In the genomic region with DNA sequence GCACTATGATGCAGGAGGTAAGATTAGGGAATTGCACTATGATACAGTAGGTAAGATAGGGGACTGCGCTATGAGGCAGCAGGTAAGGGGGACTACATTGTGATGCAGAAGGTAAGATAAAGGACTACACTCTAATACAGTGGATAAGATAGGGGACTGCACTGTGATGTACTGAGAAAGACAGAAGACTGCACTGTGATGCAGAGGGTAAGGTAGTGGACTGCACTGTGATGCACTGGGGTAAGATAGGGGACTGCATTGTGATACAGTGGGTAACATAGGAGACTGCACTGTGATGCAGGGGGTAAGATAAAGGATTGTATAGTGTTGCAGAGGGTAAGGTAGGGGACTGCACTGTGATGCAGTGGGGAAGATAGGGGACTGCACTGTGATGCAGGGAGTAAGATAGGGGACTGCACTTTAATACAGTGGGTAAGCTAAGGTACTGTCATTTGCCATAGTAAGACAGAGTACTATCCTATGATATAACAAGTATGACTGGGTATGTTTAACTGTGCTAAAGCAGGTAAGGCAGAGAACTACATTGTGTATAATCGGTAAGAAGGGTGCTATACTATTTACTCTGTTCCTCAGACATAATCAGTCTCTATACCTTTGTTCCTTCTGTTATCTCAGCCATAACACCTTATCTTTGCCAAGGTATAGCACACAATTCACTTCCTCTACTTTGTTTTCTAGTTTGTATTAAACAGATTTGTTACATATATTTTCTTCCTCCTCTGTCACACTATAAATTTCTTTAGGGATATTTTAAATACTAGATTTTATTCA, we compare ENCODE assay signal across 20 cellular contexts.
DNase-seq lines count a peak whose midpoint lies in the region; ATAC-seq, FAIRE-seq and TF ChIP-seq lines count a peak whose summit lies in the region.
"Had no signal": no experiment of that assay in that cellular context is flagged by ENCODE, and none has a peak within 500 bp of the region (broad histone marks: within the 10 kb centered on the region; RNA-seq: fewer than 3 reads in every experiment).

No MANE protein-coding gene starts in this region.

- TF ChIP-seq EP300 in HepG2 (IDR thresholded peaks at IDR 0.05; ENCODE audit: low read depth in 2 of 2, low read length in 2 of 2) (no peak), HepG2 (CRISPR knock-in tag; IDR thresholded peaks at IDR 0.05; ENCODE audit: borderline replicate concordance) (no peak), GM12878 (IDR thresholded peaks at IDR 0.05; ENCODE audit: borderline replicate concordance in 1 of 2, control insufficient read depth in 1 of 2, low read depth in 2 of 2, low read length in 2 of 2) (no peak)

- RAD21 ChIA-PET in GM12878 (lab: Charles Lee; ENCODE audit: unreplicated experiment), result interaction anchor here (0.7 to 8.9 kb wide), 7 partner anchors 22 to 33 kb away, joined by 3 to 110 read pairs (median 55); no protein-coding TSS in a partner anchor

- intact Hi-C loops in right lobe of liver (cut with DNase I) (no loop called here), HepG2 (cut with micrococcal nuclease; ENCODE audit: unreplicated experiment) (no loop called here), GM12878 (cut with micrococcal nuclease; ENCODE audit: unreplicated experiment) (loop anchor here (1.0 to 5.0 kb wide), 3 partner anchors 26 to 151 kb away; no protein-coding TSS in a partner anchor)

- POLR2A ChIA-PET in HepG2 (lab: Yijun Ruan, JAX), result no interaction called here
- POLR2A ChIA-PET in GM12878 (lab: Charles Lee), result interaction anchor here (1.0 to 4.4 kb wide), 4 partner anchors 21 to 33 kb away, joined by 3 to 22 read pairs (median 4); no protein-coding TSS in a partner anchor

- WGBS in right lobe of liver (ENCODE audit: insufficient coverage, low coverage, low lambda C conversion rate, missing lambda C conversion rate), result 29% methylated on average over 2 of the region's 2 CpGs
- 46% methylated on average over 2 of the region's 2 CpGs for WGBS in HepG2 (ENCODE audit: low lambda C conversion rate)
- 45% methylated on average over 2 of the region's 2 CpGs for WGBS in GM12878 (ENCODE audit: insufficient coverage, insufficient replicate concordance, low lambda C conversion rate, missing lambda C conversion rate)

- DNase-seq in right lobe of liver (no peak), HepG2 (ENCODE audit: low spot score) (no peak), GM12878 (ENCODE audit: low read depth, low spot score) (no peak), neural progenitor cell (ENCODE audit: low spot score) (no peak), NCI-H446 (lab: John Stamatoyannopoulos, UW) (no peak), globus pallidus (ENCODE audit: low spot score) (no peak), DMS153 treated with DMSO at 0.1 percent for 48 hours (lab: John Stamatoyannopoulos, UW; ENCODE audit: unreplicated experiment) (no peak)
- DNase-seq: 8988T; CD8-positive, alpha-beta T cell; Karpas-422; NCI-H1694; NCI-H2081 treated with DMSO at 0.1 percent for 48 hours; NCI-H2171 treated with DMSO at 0.1 percent for 48 hours; SHP77 had no signal

- in situ Hi-C loops in HepG2 (cut with HindIII; ENCODE audit: extremely low pct_ligation_motif_present, low pct_unique_long_range_greater_than_20kb), result no loop called here
- in situ Hi-C loops in GM12878 (cut with MboI), result no loop called here

- no peak for TF ChIP-seq POLR2A in right lobe of liver (IDR thresholded peaks at IDR 0.05)
- TF ChIP-seq POLR2A in HepG2 (IDR thresholded peaks at IDR 0.05; ENCODE audit: insufficient read depth in 1 of 2, low read depth in 2 of 2, low read length in 2 of 2), result no peak
- TF ChIP-seq POLR2A in GM12878 (IDR thresholded peaks at IDR 0.05; ENCODE audit: low read depth, low read length), result no peak

- no peak overlapping the region for H3K4me2 ChIP-seq in HepG2 (ENCODE audit: low read depth, low read length)
- H3K4me2 ChIP-seq in GM12878 (ENCODE audit: control insufficient read depth, insufficient read depth), result no peak overlapping the region
- no peak overlapping the region for H3K4me2 ChIP-seq in neural progenitor cell
- H3K4me2 ChIP-seq: BLaER1 treated with 17β-estradiol and CSF1 and Interleukin-3, amounts not matched to agents 10 nM and 100 nM had no signal

- no peaks in the 10 kb centered on the region for H3K36me3 Mint-ChIP-seq in neural progenitor cell
- H3K36me3 Mint-ChIP-seq: CD8-positive, alpha-beta T cell had no signal

- ATAC-seq in right lobe of liver (peak in 3 of 4 donors; percentile 13 to 28 (median 19)), HepG2 (no peak; the same call in 2 of the 3 replicates), GM12878 (peak; percentile 28)
- ATAC-seq: CD8-positive, alpha-beta T cell; HCT116 had no signal

- H3K79me2 ChIP-seq in HepG2 (ENCODE audit: insufficient read depth, low read length), result no peaks in the 10 kb centered on the region
- H3K79me2 ChIP-seq in GM12878 (ENCODE audit: control insufficient read depth, insufficient read depth, low read length), result no peaks in the 10 kb centered on the region
- no peaks in the 10 kb centered on the region for H3K79me2 ChIP-seq in neural progenitor cell (ENCODE audit: low read depth)

- no peak overlapping the region for H3K27ac ChIP-seq in right lobe of liver
- H3K27ac ChIP-seq in HepG2 (ENCODE audit: extremely low read length, insufficient read depth, low read length), result no peak overlapping the region
- H3K27ac ChIP-seq in GM12878 (ENCODE audit: control insufficient read depth, insufficient read depth), result no peak overlapping the region
- no peak overlapping the region for H3K27ac ChIP-seq in neural progenitor cell
- H3K27ac ChIP-seq: BLaER1 treated with 17β-estradiol and CSF1 and Interleukin-3, amounts not matched to agents 10 nM and 100 nM had no signal

- H3K9me3 ChIP-seq in right lobe of liver, result no peaks in the 10 kb centered on the region
- H3K9me3 ChIP-seq in HepG2 (ENCODE audit: low read length), result no peaks in the 10 kb centered on the region
- no peaks in the 10 kb centered on the region for H3K9me3 ChIP-seq in GM12878 (replicated peaks; ENCODE audit: control insufficient read depth, insufficient read depth, low read length)
- H3K9me3 ChIP-seq in neural progenitor cell (ENCODE audit: low read depth), result no peaks in the 10 kb centered on the region
- H3K9me3 ChIP-seq: BLaER1 treated with 17β-estradiol and CSF1 and Interleukin-3, amounts not matched to agents 10 nM and 100 nM had no signal

- H3K4me1 Mint-ChIP-seq in neural progenitor cell, result peaks cover 30% of the 10 kb centered on the region

- no peak for TF ChIP-seq RAD21 in HepG2 (CRISPR knock-in tag; IDR thresholded peaks at IDR 0.05)
- no peak for TF ChIP-seq RAD21 in GM12878 (IDR thresholded peaks at IDR 0.05; ENCODE audit: insufficient read depth, low read depth, low read length)

- H3K27me3 Mint-ChIP-seq in neural progenitor cell (ENCODE audit: insufficient read depth, low read depth), result no peaks in the 10 kb centered on the region

- FAIRE-seq in HepG2 (lab: Jason Lieb, UNC) (no peak), GM12878 (lab: Jason Lieb, UNC) (no peak)
- FAIRE-seq: G401.6, H1, HTR-8/SVneo, RCC 7860 had no signal

- no peak overlapping the region for H3K4me3 Mint-ChIP-seq in neural progenitor cell
- H3K4me3 Mint-ChIP-seq: CD8-positive, alpha-beta T cell had no signal

- no peaks in the 10 kb centered on the region for H3F3A ChIP-seq in neural progenitor cell (ENCODE audit: low read depth)

- H3K9ac ChIP-seq in HepG2 (ENCODE audit: insufficient read depth, low read depth, low read length) (no peak overlapping the region), GM12878 (ENCODE audit: control insufficient read depth, insufficient read depth, low read length) (no peak overlapping the region), neural progenitor cell (no peak overlapping the region)
- H3K9ac ChIP-seq: BLaER1 treated with 17β-estradiol and CSF1 and Interleukin-3, amounts not matched to agents 10 nM and 100 nM had no signal

- H3K27me3 ChIP-seq in right lobe of liver (no peaks in the 10 kb centered on the region), HepG2 (ENCODE audit: control insufficient read depth in 1 of 2, insufficient read depth in 2 of 2, low read length in 2 of 2) (no peaks in the 10 kb centered on the region; a peak in 1 of 5 replicates), GM12878 (replicated peaks in 1 of 2; ENCODE audit: control insufficient read depth in 2 of 2, insufficient read depth in 2 of 2, low read length in 1 of 2) (no peaks in the 10 kb centered on the region), neural progenitor cell (no peaks in the 10 kb centered on the region)
- H3K27me3 ChIP-seq: BLaER1 treated with 17β-estradiol and CSF1 and Interleukin-3, amounts not matched to agents 10 nM and 100 nM had no signal

- H3K27ac Mint-ChIP-seq in neural progenitor cell, result peak overlapping the region; percentile 7
- H3K27ac Mint-ChIP-seq: CD8-positive, alpha-beta T cell had no signal

- no peaks in the 10 kb centered on the region for H3K36me3 ChIP-seq in right lobe of liver
- H3K36me3 ChIP-seq in HepG2 (replicated peaks in 1 of 2; ENCODE audit: control insufficient read depth in 1 of 2, insufficient read depth in 2 of 2, low read length in 2 of 2), result no peaks in the 10 kb centered on the region
- no peaks in the 10 kb centered on the region for H3K36me3 ChIP-seq in GM12878 (ENCODE audit: control insufficient read depth in 2 of 2, insufficient read depth in 2 of 2, low read length in 1 of 2)
- no peaks in the 10 kb centered on the region for H3K36me3 ChIP-seq in neural progenitor cell
- H3K36me3 ChIP-seq: BLaER1 treated with 17β-estradiol and CSF1 and Interleukin-3, amounts not matched to agents 10 nM and 100 nM had no signal

- CTCF ChIA-PET in HepG2 (lab: Yijun Ruan, JAX; ENCODE audit: low intra/inter-chr PET ratio, low total read pairs), result no interaction called here
- CTCF ChIA-PET in GM12878 (lab: Yijun Ruan, JAX), result interaction anchor here (1.5 to 3.4 kb wide), 2 partner anchors 30 to 33 kb away, joined by 6 to 19 read pairs; no protein-coding TSS in a partner anchor

- SMC1A ChIA-PET in GM12878 (lab: Charles Lee; ENCODE audit: uncharacterized antibody, unreplicated experiment), result interaction anchor here (1.3 to 8.9 kb wide), 6 partner anchors 8 to 33 kb away, joined by 3 to 116 read pairs (median 32); no protein-coding TSS in a partner anchor

- no peak overlapping the region for H3K4me3 ChIP-seq in right lobe of liver
- H3K4me3 ChIP-seq in HepG2 (replicated peaks in 1 of 3; ENCODE audit: insufficient read depth in 1 of 3, low read depth in 2 of 3, low read length in 3 of 3), result no peak overlapping the region
- H3K4me3 ChIP-seq in GM12878, result no peak overlapping the region
- H3K4me3 ChIP-seq in neural progenitor cell, result no peak overlapping the region
- H3K4me3 ChIP-seq: BLaER1 treated with 17β-estradiol and CSF1 and Interleukin-3, amounts not matched to agents 10 nM and 100 nM had no signal

- peaks cover 0 to 10% (median 0%) of the 10 kb centered on the region in 4 donors for H3K4me1 ChIP-seq in right lobe of liver
- peaks cover 6% of the 10 kb centered on the region; the same call in 1 of the 2 replicates for H3K4me1 ChIP-seq in HepG2 (ENCODE audit: insufficient read depth, low read length)
- no peaks in the 10 kb centered on the region for H3K4me1 ChIP-seq in GM12878 (ENCODE audit: control insufficient read depth, insufficient read depth, low read length)
- peaks cover 22% of the 10 kb centered on the region for H3K4me1 ChIP-seq in neural progenitor cell
- H3K4me1 ChIP-seq: BLaER1 treated with 17β-estradiol and CSF1 and Interleukin-3, amounts not matched to agents 10 nM and 100 nM had no signal

- no peak overlapping the region for H2AFZ ChIP-seq in HepG2 (ENCODE audit: low read length)
- no peak overlapping the region for H2AFZ ChIP-seq in GM12878 (ENCODE audit: control insufficient read depth, low read depth, low read length)
- no peak overlapping the region for H2AFZ ChIP-seq in neural progenitor cell (replicated peaks)

- H4K20me1 ChIP-seq in HepG2 (ENCODE audit: insufficient read depth, low read length), result no peaks in the 10 kb centered on the region
- no peaks in the 10 kb centered on the region for H4K20me1 ChIP-seq in GM12878 (ENCODE audit: control insufficient read depth, insufficient read depth)
- no peaks in the 10 kb centered on the region for H4K20me1 ChIP-seq in neural progenitor cell (ENCODE audit: low read depth)
- H4K20me1 ChIP-seq: BLaER1 treated with 17β-estradiol and CSF1 and Interleukin-3, amounts not matched to agents 10 nM and 100 nM had no signal

- no peak for TF ChIP-seq CTCF in right lobe of liver (IDR thresholded peaks at IDR 0.05)
- no peak for TF ChIP-seq CTCF in HepG2 (CRISPR knock-in tag; IDR thresholded peaks at IDR 0.05)
- TF ChIP-seq CTCF in GM12878 (IDR thresholded peaks at IDR 0.05 in 2 of 3, conservative IDR thresholded peaks at IDR 0.05 in 1 of 3; ENCODE audit: control insufficient read depth in 2 of 3, extremely low read depth in 1 of 3, insufficient read depth in 1 of 3, low read depth in 3 of 3, low read length in 3 of 3), result no peak
- TF ChIP-seq CTCF in neural progenitor cell (IDR thresholded peaks at IDR 0.05), result no peak

- H3K9me3 Mint-ChIP-seq in neural progenitor cell, result peaks cover 5% of the 10 kb centered on the region
- H3K9me3 Mint-ChIP-seq: CD8-positive, alpha-beta T cell had no signal

- BruUV-seq in HepG2 (replicated peaks; lab: Mats Ljungman, UMichigan) (no TSS peak), GM12878 (replicated peaks; lab: Mats Ljungman, UMichigan) (no TSS peak)
